1 cellular context compared by ENCODE assay signal in the genomic region with DNA sequence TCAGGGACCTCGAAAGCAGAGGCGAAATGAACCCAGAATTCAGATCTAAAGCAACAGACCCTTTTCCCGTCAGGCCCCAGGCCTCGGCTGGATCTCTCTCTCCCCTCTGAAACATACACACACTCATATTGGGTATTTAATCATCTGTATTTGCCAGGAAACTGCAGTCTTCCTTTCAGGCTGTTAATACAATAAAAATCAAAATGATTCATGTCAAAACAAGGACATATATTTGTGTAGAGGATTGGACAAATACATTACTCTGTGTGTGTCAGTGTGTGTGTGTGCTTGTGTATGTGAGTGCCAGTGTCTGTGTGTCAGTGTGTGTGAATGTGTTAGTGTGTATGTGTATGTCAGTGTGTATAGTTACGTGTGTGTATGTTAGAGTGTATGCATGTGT.
TF ChIP-seq lines count a peak whose summit lies in the region.

No MANE protein-coding gene starts in this region.

TF ChIP-seq in GM23338, 12 proteins besides CTCF, POLR2A, EP300 and RAD21:
- TF ChIP-seq ZNF462 (CRISPR knock-in tag; IDR thresholded peaks at IDR 0.05) (no peak), EZH2 (IDR thresholded peaks at IDR 0.05; ENCODE audit: low read depth, unreplicated experiment) (no peak), NANOG (IDR thresholded peaks at IDR 0.05; ENCODE audit: borderline replicate concordance) (no peak)
